ENCODE assay signal across 18 cellular contexts in the genomic region with DNA sequence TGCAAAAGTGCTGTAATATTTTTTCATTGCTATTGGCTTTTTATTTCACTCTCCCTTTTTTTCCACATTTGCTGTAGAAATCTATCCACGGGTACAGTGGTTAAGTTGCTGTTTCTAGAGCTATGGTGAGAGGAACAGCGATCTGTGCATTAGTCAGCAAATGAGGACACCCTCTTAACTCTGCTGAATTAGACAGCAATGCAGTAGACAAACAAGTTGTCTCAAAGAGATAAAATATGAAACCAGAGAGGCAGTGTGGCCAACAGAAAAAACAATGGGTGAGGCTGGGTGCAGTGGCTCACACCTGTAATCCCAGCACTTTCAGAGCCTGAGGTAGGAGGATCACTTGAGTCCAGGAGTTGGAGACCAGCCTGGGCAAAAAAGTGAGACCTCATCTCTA. TPM values are rescaled to one million over a fixed set of nuclear protein-coding genes. Genes with fewer than 3 reads are reported as not detected.
DNase-seq lines count a peak whose midpoint lies in the region; ATAC-seq, FAIRE-seq and TF ChIP-seq lines count a peak whose summit lies in the region.
"Had no signal": no experiment of that assay in that cellular context is flagged by ENCODE, and none has a peak within 500 bp of the region (broad histone marks: within the 10 kb centered on the region; RNA-seq: fewer than 3 reads in every experiment).

No MANE protein-coding gene starts in this region.

- no peak overlapping the region for H3K27ac ChIP-seq in breast epithelium
- H3K27ac ChIP-seq: cardiac muscle cell, neutrophil, suprapubic skin had no signal

- intact Hi-C loops in activated CD8-positive, alpha-beta T cell treated with anti-CD3 and anti-CD28 coated beads for 36 hours (cut with micrococcal nuclease): no loop called here
- intact Hi-C loops in breast epithelium (cut with DNase I; ENCODE audit: low total_unique reads): no loop called here

- H3K4me3 ChIP-seq in breast epithelium: no peak overlapping the region
- H3K4me3 ChIP-seq: cardiac muscle cell, suprapubic skin had no signal

- H3K4me1 ChIP-seq in breast epithelium: no peaks in the 10 kb centered on the region
- H3K4me1 ChIP-seq: Caco-2, suprapubic skin had no signal

- CTCF ChIA-PET in activated CD8-positive, alpha-beta T cell treated with anti-CD3 and anti-CD28 coated beads, Interleukin-2, amount 10 ng/mL, durations not matched to agents 7 days and 5 days (lab: Charles Lee): interaction anchor here (0.6 to 1.5 kb wide), 6 partner anchors 17 to 630 kb away, joined by 3 to 4 read pairs (median 3); no protein-coding TSS in a partner anchor
- CTCF ChIA-PET in activated CD8-positive, alpha-beta T cell treated with anti-CD3 and anti-CD28 coated beads for 36 hours (lab: Charles Lee): interaction anchor here (1.0 to 1.7 kb wide), 2 partner anchors 14 to 106 kb away, joined by 3 to 4 read pairs; no protein-coding TSS in a partner anchor

- H3K27me3 Mint-ChIP-seq in activated CD8-positive, alpha-beta T cell treated with anti-CD3 and anti-CD28 coated beads, Interleukin-2, amount 10 ng/mL, durations not matched to agents 7 days and 5 days (ENCODE audit: low read depth): no peaks in the 10 kb centered on the region
- H3K27me3 Mint-ChIP-seq in activated CD8-positive, alpha-beta T cell treated with anti-CD3 and anti-CD28 coated beads for 36 hours: no peaks in the 10 kb centered on the region
- H3K27me3 Mint-ChIP-seq in activated T-helper 17 cell treated with anti-CD3 and anti-CD28 coated beads, Interleukin-2, amount 50 U/mL, for 72 hours: no peaks in the 10 kb centered on the region

- no peak for DNase-seq in activated CD8-positive, alpha-beta T cell treated with anti-CD3 and anti-CD28 coated beads, Interleukin-2, amount 10 ng/mL, durations not matched to agents 7 days and 5 days
- DNase-seq in activated CD8-positive, alpha-beta T cell treated with anti-CD3 and anti-CD28 coated beads for 36 hours: no peak
- peak; percentile 48 for DNase-seq in LHCN-M2 (ENCODE audit: low read depth)
- peak; percentile 11 for DNase-seq in islet precursor cell
- no peak for DNase-seq in breast epithelium (ENCODE audit: low spot score in 2 of 2)
- DNase-seq in mucosa of gallbladder (ENCODE audit: low spot score): no peak
- no peak for DNase-seq in RCC 7860 (ENCODE audit: low spot score)
- DNase-seq: Caco-2; effector CD4-positive, alpha-beta T cell; left cardiac atrium; NCI-H1105 treated with DMSO at 0.1 percent for 48 hours; right cardiac atrium; T1000 had no signal

- no peaks in the 10 kb centered on the region for H3K27me3 ChIP-seq in breast epithelium
- H3K27me3 ChIP-seq: cardiac muscle cell, neutrophil, suprapubic skin had no signal

- H3K27ac Mint-ChIP-seq in activated CD8-positive, alpha-beta T cell treated with anti-CD3 and anti-CD28 coated beads, Interleukin-2, amount 10 ng/mL, durations not matched to agents 7 days and 5 days: peak overlapping the region; percentile 69
- no peak overlapping the region for H3K27ac Mint-ChIP-seq in activated CD8-positive, alpha-beta T cell treated with anti-CD3 and anti-CD28 coated beads for 36 hours
- peak overlapping the region; percentile 83 for H3K27ac Mint-ChIP-seq in activated T-helper 17 cell treated with anti-CD3 and anti-CD28 coated beads, Interleukin-2, amount 50 U/mL, for 72 hours
- H3K27ac Mint-ChIP-seq: mesothelial cell of epicardium had no signal

- POLR2A ChIA-PET in activated CD8-positive, alpha-beta T cell treated with anti-CD3 and anti-CD28 coated beads, Interleukin-2, amount 10 ng/mL, durations not matched to agents 7 days and 5 days (lab: Charles Lee): no interaction called here
- POLR2A ChIA-PET in activated CD8-positive, alpha-beta T cell treated with anti-CD3 and anti-CD28 coated beads for 36 hours (lab: Charles Lee): no interaction called here

- TF ChIP-seq CTCF in activated CD8-positive, alpha-beta T cell treated with anti-CD3 and anti-CD28 coated beads for 36 hours (IDR thresholded peaks at IDR 0.05): no peak
- TF ChIP-seq CTCF in breast epithelium (IDR thresholded peaks at IDR 0.05): no peak

- H3K4me1 Mint-ChIP-seq in activated CD8-positive, alpha-beta T cell treated with anti-CD3 and anti-CD28 coated beads, Interleukin-2, amount 10 ng/mL, durations not matched to agents 7 days and 5 days (ENCODE audit: low read depth): peaks cover 32% of the 10 kb centered on the region
- H3K4me1 Mint-ChIP-seq in activated CD8-positive, alpha-beta T cell treated with anti-CD3 and anti-CD28 coated beads for 36 hours (ENCODE audit: low read depth): peaks cover 24% of the 10 kb centered on the region
- peaks cover 12% of the 10 kb centered on the region for H3K4me1 Mint-ChIP-seq in activated T-helper 17 cell treated with anti-CD3 and anti-CD28 coated beads, Interleukin-2, amount 50 U/mL, for 72 hours

- peaks cover 24% of the 10 kb centered on the region for H3K9me3 Mint-ChIP-seq in activated CD8-positive, alpha-beta T cell treated with anti-CD3 and anti-CD28 coated beads, Interleukin-2, amount 10 ng/mL, durations not matched to agents 7 days and 5 days (ENCODE audit: insufficient read depth)
- H3K9me3 Mint-ChIP-seq in activated CD8-positive, alpha-beta T cell treated with anti-CD3 and anti-CD28 coated beads for 36 hours: peaks cover 10% of the 10 kb centered on the region
- H3K9me3 Mint-ChIP-seq in activated T-helper 17 cell treated with anti-CD3 and anti-CD28 coated beads, Interleukin-2, amount 50 U/mL, for 72 hours: peaks cover 6% of the 10 kb centered on the region

- peaks cover 20% of the 10 kb centered on the region for H3K36me3 Mint-ChIP-seq in activated CD8-positive, alpha-beta T cell treated with anti-CD3 and anti-CD28 coated beads, Interleukin-2, amount 10 ng/mL, durations not matched to agents 7 days and 5 days (ENCODE audit: low read depth)
- peaks cover 8% of the 10 kb centered on the region for H3K36me3 Mint-ChIP-seq in activated CD8-positive, alpha-beta T cell treated with anti-CD3 and anti-CD28 coated beads for 36 hours (ENCODE audit: low read depth)
- H3K36me3 Mint-ChIP-seq in activated T-helper 17 cell treated with anti-CD3 and anti-CD28 coated beads, Interleukin-2, amount 50 U/mL, for 72 hours (ENCODE audit: low read depth): peaks cover 4% of the 10 kb centered on the region

- no peak for ATAC-seq in activated CD8-positive, alpha-beta T cell treated with anti-CD3 and anti-CD28 coated beads, Interleukin-2, amount 10 ng/mL, durations not matched to agents 7 days and 5 days
- ATAC-seq in activated CD8-positive, alpha-beta T cell treated with anti-CD3 and anti-CD28 coated beads for 36 hours: no peak
- peak; percentile 40 for ATAC-seq in activated T-helper 17 cell treated with anti-CD3 and anti-CD28 coated beads, Interleukin-2, amount 50 U/mL, for 72 hours (replicated peaks)

- no peak for TF ChIP-seq POLR2A in breast epithelium (IDR thresholded peaks at IDR 0.05)

- no peaks in the 10 kb centered on the region for H3K9me3 ChIP-seq in breast epithelium

- FAIRE-seq in RCC 7860 (lab: Jason Lieb, UNC): no peak

- H3K4me3 Mint-ChIP-seq in activated CD8-positive, alpha-beta T cell treated with anti-CD3 and anti-CD28 coated beads, Interleukin-2, amount 10 ng/mL, durations not matched to agents 7 days and 5 days: peak overlapping the region; percentile 18
- H3K4me3 Mint-ChIP-seq in activated CD8-positive, alpha-beta T cell treated with anti-CD3 and anti-CD28 coated beads for 36 hours: no peak overlapping the region
- H3K4me3 Mint-ChIP-seq in activated T-helper 17 cell treated with anti-CD3 and anti-CD28 coated beads, Interleukin-2, amount 50 U/mL, for 72 hours: peak overlapping the region; percentile 7
- H3K4me3 Mint-ChIP-seq: mesothelial cell of epicardium had no signal

- no peaks in the 10 kb centered on the region for H3K36me3 ChIP-seq in breast epithelium
- H3K36me3 ChIP-seq: cardiac muscle cell, neutrophil, suprapubic skin had no signal

RNA-seq across cellular contexts. Expression of a gene that starts 17.5 kb away (rescaled TPM):
- total RNA-seq in activated CD8-positive, alpha-beta T cell treated with anti-CD3 and anti-CD28 coated beads, Interleukin-2, amount 10 ng/mL, durations not matched to agents 7 days and 5 days: 10 to 100 TPM; 38.2 to 38.5 TPM
- total RNA-seq in activated CD8-positive, alpha-beta T cell treated with anti-CD3 and anti-CD28 coated beads for 36 hours: 10 to 100 TPM; 27.7 to 28.5 TPM
- total RNA-seq in LHCN-M2 (2014; rRNA removed) (9.8 and 11.7 TPM in 2 replicates), breast epithelium (10 to 100 TPM in 2 of 3 donors, 1 to 10 TPM in 1; 3.0 to 20.2 (median 15.7) TPM), mucosa of gallbladder (26.8 TPM)
- 9.4 TPM for polyA plus RNA-seq in LHCN-M2 (2012)
- total RNA-seq in activated T-helper 17 cell treated with anti-CD3 and anti-CD28 coated beads, Interleukin-2, amount 50 U/mL, for 72 hours: 10 to 100 TPM; 28.0 to 32.0 TPM

Comparison
In these comparisons a context has a peak if more than half of its experiments do, and no peak if none do; other contexts are left out.
1. DNase-seq: peak in LHCN-M2 (single experiment) and islet precursor cell (single experiment); none in activated CD8-positive, alpha-beta T cell treated with anti-CD3 and anti-CD28 coated beads, Interleukin-2, amount 10 ng/mL, durations not matched to agents 7 days and 5 days (single experiment), activated CD8-positive, alpha-beta T cell treated with anti-CD3 and anti-CD28 coated beads for 36 hours (single experiment), breast epithelium (0 of 2), mucosa of gallbladder (single experiment) and RCC 7860 (single experiment).